In genomic region chr7:81013036-81013435, GRCh38 we compare ENCODE assay signal across 17 cellular contexts.
A peak's percentile ranks its signal among the peaks of the same experiment; 100 is the strongest.
DNase-seq lines count a peak whose midpoint lies in the region; ATAC-seq, FAIRE-seq and TF ChIP-seq lines count a peak whose summit lies in the region.
"Had no signal": no experiment of that assay in that cellular context is flagged by ENCODE, and none has a peak within 500 bp of the region (broad histone marks: within the 10 kb centered on the region; RNA-seq: fewer than 3 reads in every experiment).

No MANE protein-coding gene starts in this region.

- H3K79me2 ChIP-seq in astrocyte (ENCODE audit: insufficient read depth, low read length) (no peaks in the 10 kb centered on the region), keratinocyte (ENCODE audit: control insufficient read depth, insufficient read depth, low read length) (no peaks in the 10 kb centered on the region)

- H3K36me3 ChIP-seq in A673 (ENCODE audit: insufficient read depth, low read length, poor library complexity, severe bottlenecking) (peaks cover 3% of the 10 kb centered on the region), astrocyte (ENCODE audit: insufficient read depth, low read length) (no peaks in the 10 kb centered on the region), keratinocyte (ENCODE audit: control insufficient read depth in 2 of 2, extremely low read depth in 1 of 2, insufficient read depth in 2 of 2, low read length in 2 of 2) (no peaks in the 10 kb centered on the region)
- H3K36me3 ChIP-seq: adrenal gland, BE2C had no signal

- H3K9me3 Mint-ChIP-seq in astrocyte (ENCODE audit: unreplicated experiment), result no peaks in the 10 kb centered on the region

- dilution Hi-C loops in keratinocyte (cut with MboI; ENCODE audit: extremely low pct_ligation_motif_present, low sequenced_read_pairs), result no loop called here

- in situ Hi-C loops in G401 (cut with HindIII; ENCODE audit: low sequenced_read_pairs), result no loop called here

- H3K9me1 ChIP-seq in keratinocyte (ENCODE audit: control insufficient read depth, extremely low read depth, insufficient read depth, low read length), result no peaks in the 10 kb centered on the region

- H3K4me3 Mint-ChIP-seq in astrocyte (ENCODE audit: unreplicated experiment), result no peak overlapping the region

- no peaks in the 10 kb centered on the region for H3K27me3 Mint-ChIP-seq in astrocyte (ENCODE audit: low read depth, unreplicated experiment)

- intact Hi-C loops in A673 (cut with micrococcal nuclease; ENCODE audit: unreplicated experiment), result no loop called here

- H3K4me3 ChIP-seq in A673 (ENCODE audit: low read depth, low read length, poor library complexity, severe bottlenecking) (no peak overlapping the region), astrocyte (ENCODE audit: insufficient read depth, low read depth, low read length) (no peak overlapping the region), keratinocyte (ENCODE audit: control insufficient read depth in 2 of 3, extremely low read depth in 1 of 3, insufficient read depth in 2 of 3, low read depth in 1 of 3, low read length in 3 of 3) (no peak overlapping the region)
- H3K4me3 ChIP-seq: adrenal gland, GM12878, mucosa of descending colon had no signal

- H3K27ac ChIP-seq in A673 (ENCODE audit: low read depth, low read length, poor library complexity, severe bottlenecking) (no peak overlapping the region), astrocyte (ENCODE audit: low read depth, low read length) (no peak overlapping the region), keratinocyte (ENCODE audit: control insufficient read depth, insufficient read depth, low read length) (peak overlapping the region; percentile 72)
- H3K27ac ChIP-seq: adrenal gland had no signal

- DNase-seq in A673 (ENCODE audit: low spot score) (peak; percentile 47), HPDE6-E6E7 (ENCODE audit: extremely low spot score) (peak; percentile 55), astrocyte (ENCODE audit: low read depth) (peak; percentile 57), keratinocyte (ENCODE audit: low read depth, low spot score) (peak; percentile 26), G401 (ENCODE audit: low spot score) (no peak), NCI-H1048 (lab: John Stamatoyannopoulos, UW) (no peak)
- no peak for DNase-seq in activated CD8-positive, alpha-beta memory T cell treated with anti-CD3 and anti-CD28 coated beads for 24 hours
- DNase-seq: activated CD4-positive, alpha-beta T cell treated with anti-CD3 and anti-CD28 coated beads, Interleukin-2, amount 50 U/mL, for 4 hours; adrenal gland; BE2C; glutamatergic neuron; mucosa of descending colon; NCI-H1436 treated with DMSO at 0.1 percent for 48 hours; SIG-M5; stimulated activated naive CD4-positive, alpha-beta T cell had no signal

- H3K4me1 ChIP-seq in A673 (ENCODE audit: insufficient read depth, low read length, poor library complexity, severe bottlenecking), result no peaks in the 10 kb centered on the region
- peaks cover 9% of the 10 kb centered on the region for H3K4me1 ChIP-seq in astrocyte (ENCODE audit: insufficient read depth, low read length)
- peaks cover 11% of the 10 kb centered on the region for H3K4me1 ChIP-seq in keratinocyte (ENCODE audit: control insufficient read depth, extremely low read depth, insufficient read depth, low read length)
- H3K4me1 ChIP-seq: adrenal gland, BE2C had no signal

- H3K9me3 ChIP-seq in A673 (ENCODE audit: low read depth, low read length, poor library complexity, severe bottlenecking) (peaks cover 6% of the 10 kb centered on the region), astrocyte (ENCODE audit: insufficient read depth, low read depth, low read length) (no peaks in the 10 kb centered on the region), keratinocyte (ENCODE audit: control insufficient read depth, low read depth, low read length) (no peaks in the 10 kb centered on the region)
- H3K9me3 ChIP-seq: BE2C had no signal

- peak overlapping the region; percentile 23 for H3K4me2 ChIP-seq in astrocyte (ENCODE audit: low read length)
- peak overlapping the region; percentile 19 for H3K4me2 ChIP-seq in keratinocyte (ENCODE audit: control insufficient read depth, extremely low read depth, insufficient read depth, low read depth, low read length)

- peaks cover 12% of the 10 kb centered on the region for H3K4me1 Mint-ChIP-seq in astrocyte (ENCODE audit: low read depth, unreplicated experiment)

- TF ChIP-seq CTCF in A673 (conservative IDR thresholded peaks at IDR 0.05; ENCODE audit: low read depth, low read length), result no peak
- TF ChIP-seq CTCF in astrocyte (IDR thresholded peaks at IDR 0.05; ENCODE audit: insufficient read depth, low read depth, low read length), result no peak
- TF ChIP-seq CTCF in keratinocyte (optimal IDR thresholded peaks at IDR 0.05 in 1 of 3, IDR thresholded peaks at IDR 0.05 in 1 of 3, conservative IDR thresholded peaks at IDR 0.05 in 1 of 3; ENCODE audit: extremely low read depth in 1 of 3, insufficient read depth in 2 of 3, low read length in 3 of 3), result no peak

- H3K27me3 ChIP-seq in A673 (replicated peaks; ENCODE audit: insufficient read depth, low read depth, low read length, poor library complexity) (no peaks in the 10 kb centered on the region), astrocyte (ENCODE audit: insufficient read depth, low read length) (no peaks in the 10 kb centered on the region), keratinocyte (ENCODE audit: control insufficient read depth, extremely low read depth, insufficient read depth, low read length) (no peaks in the 10 kb centered on the region)
- H3K27me3 ChIP-seq: adrenal gland, BE2C had no signal

- FAIRE-seq in astrocyte (lab: Jason Lieb, UNC) (no peak), keratinocyte (lab: Jason Lieb, UNC) (peak; percentile 64)
- FAIRE-seq: GM12878 had no signal

- H3K36me3 Mint-ChIP-seq in astrocyte (ENCODE audit: low read depth, unreplicated experiment), result peaks cover 3% of the 10 kb centered on the region

- H2AFZ ChIP-seq in astrocyte (ENCODE audit: low read depth, low read length) (peak overlapping the region; percentile 47), keratinocyte (ENCODE audit: control insufficient read depth, low read length) (peak overlapping the region; percentile 38)

- CTCF ChIA-PET in A673 (lab: Charles Lee), result no interaction called here

- no peaks in the 10 kb centered on the region for H4K20me1 ChIP-seq in astrocyte (ENCODE audit: insufficient read depth, low read length)
- H4K20me1 ChIP-seq in keratinocyte (ENCODE audit: control insufficient read depth, extremely low read depth, insufficient read depth, low read length), result no peaks in the 10 kb centered on the region

- peak overlapping the region; percentile 83 for H3K27ac Mint-ChIP-seq in astrocyte (ENCODE audit: unreplicated experiment)

- POLR2A ChIA-PET in A673 (lab: Charles Lee; ENCODE audit: low non-redundant PET), result no interaction called here

- no TSS peak for BruUV-seq in A673 (replicated peaks; lab: Mats Ljungman, UMichigan)

- H3K9ac ChIP-seq in astrocyte (ENCODE audit: low read length) (peak overlapping the region; percentile 24), keratinocyte (ENCODE audit: control insufficient read depth, extremely low read depth, insufficient read depth, low read length) (peak overlapping the region; percentile 36)

- ATAC-seq in HG02798 (IDR thresholded peaks at IDR 0.05; ENCODE audit: poor library complexity, unreplicated experiment), result no peak
- ATAC-seq: GM12878, mucosa of descending colon had no signal

Comparison
In these comparisons a context has a peak if more than half of its experiments do, and no peak if none do; other contexts are left out.
1. DNase-seq: peak in A673 (single experiment), HPDE6-E6E7 (single experiment), astrocyte (single experiment) and keratinocyte (single experiment); none in activated CD8-positive, alpha-beta memory T cell treated with anti-CD3 and anti-CD28 coated beads for 24 hours (single experiment), G401 (single experiment) and NCI-H1048 (single experiment).